In the genomic region with DNA sequence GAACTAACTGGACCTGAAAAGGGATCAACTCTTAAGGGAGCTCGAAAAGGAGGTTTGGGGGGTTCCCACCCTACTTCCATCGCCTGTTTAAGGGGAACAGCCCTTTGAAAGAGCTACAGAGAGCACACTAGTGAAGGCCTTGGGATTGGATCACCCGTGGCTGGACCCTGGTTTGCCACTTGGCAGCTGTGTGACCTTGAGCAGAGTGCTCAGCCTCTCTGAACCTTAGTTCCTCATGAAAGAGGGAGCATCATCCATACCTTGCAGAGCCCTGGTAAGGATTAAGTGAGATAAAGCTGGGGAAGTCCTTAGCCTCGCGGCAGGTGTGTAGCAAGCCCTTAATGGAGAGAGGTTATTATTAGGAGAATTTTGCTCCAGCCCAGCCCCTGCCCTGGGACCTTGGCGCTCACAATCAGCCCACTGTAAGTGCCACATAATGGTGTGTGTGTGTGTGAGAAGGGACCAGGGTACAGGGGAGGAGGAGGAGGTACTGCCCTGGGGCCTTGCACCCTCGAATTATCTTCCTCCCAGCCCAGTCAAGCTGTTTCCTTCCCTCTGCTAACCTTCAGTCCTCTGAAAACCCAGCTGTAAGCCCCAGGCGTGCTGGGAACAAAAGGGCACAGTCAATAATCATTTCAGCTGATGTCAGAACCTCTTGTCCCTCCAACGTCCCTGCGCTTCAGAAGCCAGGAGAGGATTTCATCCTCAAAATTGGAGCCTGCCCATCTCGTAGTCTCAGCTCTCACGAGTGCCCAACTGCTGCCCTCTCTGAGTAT, we compare ENCODE assay signal across 20 cellular contexts. TPM values are rescaled to one million over a fixed set of nuclear protein-coding genes. Genes with fewer than 3 reads are reported as not detected.
A peak's percentile ranks its signal among the peaks of the same experiment; 100 is the strongest.
DNase-seq lines count a peak whose midpoint lies in the region; ATAC-seq and TF ChIP-seq lines count a peak whose summit lies in the region.
"Had no signal": no experiment of that assay in that cellular context is flagged by ENCODE, and none has a peak within 500 bp of the region (broad histone marks: within the 10 kb centered on the region; RNA-seq: fewer than 3 reads in every experiment).

No MANE protein-coding gene starts in this region.

- H3K27me3 ChIP-seq in breast epithelium = no peaks in the 10 kb centered on the region
- no peaks in the 10 kb centered on the region for H3K27me3 ChIP-seq in colonic mucosa
- no peaks in the 10 kb centered on the region for H3K27me3 ChIP-seq in CD4-positive, alpha-beta T cell (ENCODE audit: control insufficient read depth, insufficient read depth, low read length)
- H3K27me3 ChIP-seq: BLaER1 had no signal

- H3K9ac ChIP-seq in colonic mucosa (ENCODE audit: low read depth in 2 of 2, low read length in 2 of 2) = no peak overlapping the region
- H3K9ac ChIP-seq: BLaER1, SK-N-SH had no signal

- no peaks in the 10 kb centered on the region for H3K36me3 Mint-ChIP-seq in MCF 10A (ENCODE audit: insufficient read depth, unreplicated experiment)
- no peaks in the 10 kb centered on the region for H3K36me3 Mint-ChIP-seq in osteocyte (ENCODE audit: unreplicated experiment)
- H3K36me3 Mint-ChIP-seq in CD4-positive, alpha-beta T cell (ENCODE audit: low read depth) = no peaks in the 10 kb centered on the region
- H3K36me3 Mint-ChIP-seq: CD8-positive, alpha-beta T cell had no signal

- H3K9me3 ChIP-seq in breast epithelium (no peaks in the 10 kb centered on the region), colonic mucosa (no peaks in the 10 kb centered on the region)
- no peaks in the 10 kb centered on the region for H3K9me3 ChIP-seq in CD4-positive, alpha-beta T cell (ENCODE audit: control insufficient read depth, low read length)
- H3K9me3 ChIP-seq: BLaER1, SK-N-SH had no signal

- H3K4me3 Mint-ChIP-seq in MCF 10A (ENCODE audit: unreplicated experiment) (no peak overlapping the region), osteocyte (ENCODE audit: unreplicated experiment) (no peak overlapping the region)
- H3K4me3 Mint-ChIP-seq in CD4-positive, alpha-beta T cell = no peak overlapping the region
- H3K4me3 Mint-ChIP-seq: CD8-positive, alpha-beta T cell; HFFc6 had no signal

- no peak for TF ChIP-seq POLR2A in breast epithelium (IDR thresholded peaks at IDR 0.05)

- H3K9me3 Mint-ChIP-seq in MCF 10A (ENCODE audit: unreplicated experiment) (no peaks in the 10 kb centered on the region), osteocyte (ENCODE audit: unreplicated experiment) (no peaks in the 10 kb centered on the region)
- no peaks in the 10 kb centered on the region for H3K9me3 Mint-ChIP-seq in CD4-positive, alpha-beta T cell
- H3K9me3 Mint-ChIP-seq: CD8-positive, alpha-beta T cell; HFFc6 had no signal

- peak in 1 of 2 donors; percentile 48 for DNase-seq in breast epithelium (ENCODE audit: low spot score in 2 of 2)
- DNase-seq in MCF 10A (ENCODE audit: unreplicated experiment) = no peak
- peak; percentile 2 for DNase-seq in colonic mucosa
- peak; percentile 62 for DNase-seq in osteocyte (ENCODE audit: extremely low spot score, unreplicated experiment)
- no peak for DNase-seq in NAMALWA (ENCODE audit: low spot score)
- DNase-seq in NCI-H748 (lab: John Stamatoyannopoulos, UW; ENCODE audit: unreplicated experiment) = no peak
- no peak for DNase-seq in CD4-positive, alpha-beta T cell
- DNase-seq: DMS79; HFFc6; KG1; MV-4-11; NCI-H1417; NCI-H187 treated with DMSO at 0.1 percent for 48 hours; NCI-H526; NK-92 treated with Interleukin-12 subunit alpha and Interleukin-12 subunit beta, amount 100 ng/mL, for 24 hours; Right ventricle myocardium superior; SK-N-SH had no signal

- TF ChIP-seq CTCF in breast epithelium (IDR thresholded peaks at IDR 0.05) (no peak), MCF 10A (IDR thresholded peaks at IDR 0.05; ENCODE audit: unreplicated experiment) (no peak), colonic mucosa (IDR thresholded peaks at IDR 0.05) (no peak), osteocyte (IDR thresholded peaks at IDR 0.05) (no peak)
- no peak for TF ChIP-seq CTCF in CD4-positive, alpha-beta T cell (IDR thresholded peaks at IDR 0.05)

- H3K36me3 ChIP-seq in breast epithelium = no peaks in the 10 kb centered on the region
- no peaks in the 10 kb centered on the region for H3K36me3 ChIP-seq in colonic mucosa
- H3K36me3 ChIP-seq: BLaER1 had no signal

- POLR2A ChIA-PET in MCF 10A (lab: Yijun Ruan, JAX) = no interaction called here
- POLR2A ChIA-PET in CD4-positive, alpha-beta T cell (lab: Charles Lee) = no interaction called here

- no peaks in the 10 kb centered on the region for H3K27me3 Mint-ChIP-seq in MCF 10A (ENCODE audit: insufficient read depth, unreplicated experiment)
- H3K27me3 Mint-ChIP-seq in osteocyte (ENCODE audit: unreplicated experiment) = peaks cover 2% of the 10 kb centered on the region
- H3K27me3 Mint-ChIP-seq in CD4-positive, alpha-beta T cell = peaks cover 5% of the 10 kb centered on the region

- no peak overlapping the region for H3K4me3 ChIP-seq in breast epithelium
- no peak overlapping the region for H3K4me3 ChIP-seq in colonic mucosa
- H3K4me3 ChIP-seq: BLaER1 had no signal

- H3K27ac Mint-ChIP-seq in MCF 10A (ENCODE audit: low read depth, unreplicated experiment) = no peak overlapping the region
- H3K27ac Mint-ChIP-seq in osteocyte (ENCODE audit: unreplicated experiment) = no peak overlapping the region
- no peak overlapping the region for H3K27ac Mint-ChIP-seq in CD4-positive, alpha-beta T cell
- H3K27ac Mint-ChIP-seq: CD8-positive, alpha-beta T cell; HFFc6 had no signal

- intact Hi-C loops in breast epithelium (cut with DNase I; ENCODE audit: low total_unique reads) (no loop called here), MCF 10A (cut with micrococcal nuclease) (no loop called here), colonic mucosa (cut with DNase I) (no loop called here)
- intact Hi-C loops in CD4-positive, alpha-beta T cell (cut with DNase I, micrococcal nuclease) = no loop called here

- H3K4me1 Mint-ChIP-seq in MCF 10A (ENCODE audit: insufficient read depth, unreplicated experiment) (peaks cover 6% of the 10 kb centered on the region), osteocyte (ENCODE audit: unreplicated experiment) (peaks cover 27% of the 10 kb centered on the region)
- H3K4me1 Mint-ChIP-seq in CD4-positive, alpha-beta T cell (ENCODE audit: low read depth) = no peaks in the 10 kb centered on the region

- no TSS peak for BruUV-seq in MCF 10A (replicated peaks; lab: Mats Ljungman, UMichigan)

- H3K27ac ChIP-seq in breast epithelium (peak overlapping the region; percentile 76 to 81), colonic mucosa (no peak overlapping the region)
- H3K27ac ChIP-seq in CD4-positive, alpha-beta T cell (ENCODE audit: low read depth, low read length) = no peak overlapping the region
- H3K27ac ChIP-seq: BLaER1 had no signal

- H3K4me1 ChIP-seq in breast epithelium (peaks cover 0 to 3% of the 10 kb centered on the region in 2 donors), colonic mucosa (no peaks in the 10 kb centered on the region)
- H3K4me1 ChIP-seq: BLaER1 had no signal

- ATAC-seq in CD4-positive, alpha-beta T cell (ENCODE audit: poor library complexity) = no peak
- ATAC-seq: CD8-positive, alpha-beta T cell; HepG2 had no signal

- CTCF ChIA-PET in MCF 10A (lab: Yijun Ruan, JAX) = interaction anchor here (0.6 to 1.2 kb wide), 3 partner anchors 16 to 64 kb away, joined by 3 to 4 read pairs (median 3); no protein-coding TSS in a partner anchor
- CTCF ChIA-PET in CD4-positive, alpha-beta T cell (lab: Charles Lee) = no interaction called here

RNA-seq across cellular contexts. Expression of a gene that starts 42.9 kb away (rescaled TPM):
- total RNA-seq in breast epithelium = 1 to 10 TPM in 2 of 3 donors, not detected in 1; 1.3 to 7.9 TPM
- not detected in 2 replicates for total RNA-seq in MCF 10A (2022)
- under 1 TPM in 1 of 2 donors, not detected in 1; 0.16 TPM for total RNA-seq in colonic mucosa
- not detected in 2 replicates for total RNA-seq in osteocyte
- total RNA-seq in CD4-positive, alpha-beta T cell = under 1 TPM in 1 of 2 experiments, not detected in 1; 0.28 TPM
- total RNA-seq: CD8-positive, alpha-beta T cell; HepG2; HFFc6; Right ventricle myocardium superior had no signal

Comparison
In these comparisons a context has a peak if more than half of its experiments do, and no peak if none do; other contexts are left out.
1. DNase-seq: peak in colonic mucosa (single experiment) and osteocyte (single experiment); none in MCF 10A (single experiment), NAMALWA (single experiment), NCI-H748 (single experiment) and CD4-positive, alpha-beta T cell (0 of 10).
2. H3K27ac ChIP-seq: peak in breast epithelium (2 of 2); none in colonic mucosa (single experiment) and CD4-positive, alpha-beta T cell (single experiment).